23 cellular contexts compared by ENCODE assay signal in genomic region chr5:106140101-106140500, GRCh38.
DNase-seq lines count a peak whose midpoint lies in the region; ATAC-seq and TF ChIP-seq lines count a peak whose summit lies in the region.
"Had no signal": no experiment of that assay in that cellular context is flagged by ENCODE, and none has a peak within 500 bp of the region (broad histone marks: within the 10 kb centered on the region; RNA-seq: fewer than 3 reads in every experiment).

No MANE protein-coding gene starts in this region.

- no peak for ATAC-seq in SK-N-SH treated with all-trans-retinoic acid at 6 μM for 48 hours
- ATAC-seq in heart left ventricle: no peak
- ATAC-seq: HepG2, Panc1 had no signal

- intact Hi-C loops in heart left ventricle (cut with DNase I): no loop called here

- no peak for TF ChIP-seq POLR2A in heart left ventricle (IDR thresholded peaks at IDR 0.05)

- DNase-seq in AG04449 (ENCODE audit: low read depth, low spot score): peak; percentile 7
- DNase-seq in brain microvascular endothelial cell: peak; percentile 59
- peak; percentile 51 for DNase-seq in fibroblast of the aortic adventitia (ENCODE audit: low read depth)
- no peak for DNase-seq in effector CD4-positive, alpha-beta T cell
- no peak for DNase-seq in heart left ventricle
- DNase-seq in NCI-H524 treated with DMSO at 0.1 percent for 48 hours (lab: John Stamatoyannopoulos, UW): no peak
- no peak for DNase-seq in H4 (ENCODE audit: low spot score)
- DNase-seq: ACHN; CD4-positive, CD25-positive, alpha-beta regulatory T cell; GM23248; H9; HFFc6; KBM-7; MG63; NCI-H1105 treated with DMSO at 0.1 percent for 48 hours; NCI-H2029; NCI-H69; SHP77 treated with DMSO at 0.1 percent for 48 hours had no signal

- H3K36me3 ChIP-seq in brain microvascular endothelial cell (replicated peaks) (no peaks in the 10 kb centered on the region), heart left ventricle (no peaks in the 10 kb centered on the region)
- H3K36me3 ChIP-seq: BLaER1, MG63 had no signal

- CTCF ChIA-PET in AG04449 (lab: Yijun Ruan, JAX): no interaction called here

- H3K9me3 ChIP-seq in heart left ventricle: peaks cover 0 to 5% (median 0%) of the 10 kb centered on the region in 12 donors
- H3K9me3 ChIP-seq: BLaER1, MG63 had no signal

- 54 to 65% (median 57%) methylated on average over 2 of the region's 2 CpGs for WGBS in heart left ventricle, 4 donors

- H3K27me3 ChIP-seq in brain microvascular endothelial cell (replicated peaks) (no peaks in the 10 kb centered on the region), heart left ventricle (no peaks in the 10 kb centered on the region)
- H3K27me3 ChIP-seq: BLaER1, MG63 had no signal

- H3K27ac ChIP-seq in brain microvascular endothelial cell: no peak overlapping the region
- H3K27ac ChIP-seq in heart left ventricle: no peak overlapping the region
- H3K27ac ChIP-seq: 22Rv1, BLaER1, GM23248 had no signal

- no peak overlapping the region for H3K4me3 ChIP-seq in AG04449 (ENCODE audit: low read depth, low read length)
- no peak overlapping the region for H3K4me3 ChIP-seq in brain microvascular endothelial cell (ENCODE audit: low read depth, low read length)
- H3K4me3 ChIP-seq in fibroblast of the aortic adventitia (ENCODE audit: low read depth, low read length): no peak overlapping the region
- no peak overlapping the region for H3K4me3 ChIP-seq in heart left ventricle
- H3K4me3 ChIP-seq: BLaER1, GM23248, MG63 had no signal

- POLR2A ChIA-PET in AG04449 (lab: Yijun Ruan, JAX): no interaction called here

- in situ Hi-C loops in brain microvascular endothelial cell (cut with HindIII; ENCODE audit: low pct_ligation_motif_present, low sequenced_read_pairs): no loop called here

- TF ChIP-seq CTCF in AG04449 (IDR thresholded peaks at IDR 0.05; ENCODE audit: insufficient read depth, low read length, missing control alignments) (no peak), brain microvascular endothelial cell (IDR thresholded peaks at IDR 0.05; ENCODE audit: low read depth, low read length, missing control alignments) (no peak), fibroblast of the aortic adventitia (IDR thresholded peaks at IDR 0.05; ENCODE audit: insufficient read depth, low read length) (no peak), heart left ventricle (IDR thresholded peaks at IDR 0.05) (no peak)

- no peaks in the 10 kb centered on the region for H3K4me1 ChIP-seq in heart left ventricle
- H3K4me1 ChIP-seq: BLaER1 had no signal

TF ChIP-seq in SK-N-SH treated with all-trans-retinoic acid at 6 μM for 48 hours, 23 proteins besides CTCF, POLR2A, EP300 and RAD21:
- TF ChIP-seq ZNF565 (CRISPR knock-in tag; conservative IDR thresholded peaks at IDR 0.05; ENCODE audit: low read depth): no peak
- TF ChIP-seq ISL1 (CRISPR knock-in tag; IDR thresholded peaks at IDR 0.05): peak; percentile 28; the same call in 1 of the 2 replicates

Comparison
In these comparisons a context has a peak if more than half of its experiments do, and no peak if none do; other contexts are left out.
1. DNase-seq: peak in AG04449 (single experiment), brain microvascular endothelial cell (single experiment) and fibroblast of the aortic adventitia (single experiment); none in effector CD4-positive, alpha-beta T cell (single experiment), heart left ventricle (0 of 5), NCI-H524 treated with DMSO at 0.1 percent for 48 hours (single experiment) and H4 (single experiment).